1 cellular context compared by ENCODE assay signal in the genomic region with DNA sequence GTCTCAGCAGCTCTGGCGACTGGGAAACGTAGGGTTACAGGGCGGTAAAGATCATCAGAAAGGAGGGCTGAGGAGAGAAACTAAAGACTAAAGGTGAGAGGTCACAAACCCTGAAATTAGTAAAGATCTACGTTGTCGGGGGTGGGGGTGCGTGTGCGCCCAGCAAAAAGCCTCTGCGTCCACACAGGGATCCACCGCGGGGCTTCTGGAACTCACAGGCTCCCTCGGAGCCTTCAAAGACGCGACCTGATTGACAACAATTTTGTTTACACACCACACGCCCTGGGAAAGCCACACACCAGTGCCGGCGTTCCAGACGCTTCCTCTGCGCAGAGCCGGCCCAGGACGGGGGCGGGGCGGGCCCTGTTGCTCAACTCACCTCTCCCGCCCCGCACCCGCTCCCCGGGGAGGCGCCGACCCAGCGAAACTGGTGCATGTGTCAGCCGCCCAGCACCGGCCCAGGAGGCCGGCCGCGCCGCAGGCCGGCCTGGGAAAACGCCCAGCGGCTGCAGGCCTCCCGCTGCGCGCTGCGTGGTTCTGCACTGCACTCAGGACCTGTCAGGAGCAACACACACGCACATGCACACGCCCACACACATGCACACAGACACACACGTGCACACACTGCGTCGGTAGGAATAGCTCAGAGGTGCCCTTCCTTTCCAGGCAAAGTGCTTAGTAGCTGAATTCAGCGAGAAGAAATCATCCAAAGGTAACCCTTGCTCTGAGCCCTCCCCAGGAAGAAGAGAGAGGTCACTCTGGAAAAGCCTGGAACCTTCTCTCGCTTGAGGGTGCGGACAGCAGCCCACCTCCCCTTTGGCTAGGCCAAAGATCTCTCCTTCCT.
TF ChIP-seq lines count a peak whose summit lies in the region.

No MANE protein-coding gene starts in this region.

TF ChIP-seq in GM12878, 131 proteins besides CTCF, POLR2A, EP300 and RAD21 (continued from another document):
- TF ChIP-seq, protein P1, sequence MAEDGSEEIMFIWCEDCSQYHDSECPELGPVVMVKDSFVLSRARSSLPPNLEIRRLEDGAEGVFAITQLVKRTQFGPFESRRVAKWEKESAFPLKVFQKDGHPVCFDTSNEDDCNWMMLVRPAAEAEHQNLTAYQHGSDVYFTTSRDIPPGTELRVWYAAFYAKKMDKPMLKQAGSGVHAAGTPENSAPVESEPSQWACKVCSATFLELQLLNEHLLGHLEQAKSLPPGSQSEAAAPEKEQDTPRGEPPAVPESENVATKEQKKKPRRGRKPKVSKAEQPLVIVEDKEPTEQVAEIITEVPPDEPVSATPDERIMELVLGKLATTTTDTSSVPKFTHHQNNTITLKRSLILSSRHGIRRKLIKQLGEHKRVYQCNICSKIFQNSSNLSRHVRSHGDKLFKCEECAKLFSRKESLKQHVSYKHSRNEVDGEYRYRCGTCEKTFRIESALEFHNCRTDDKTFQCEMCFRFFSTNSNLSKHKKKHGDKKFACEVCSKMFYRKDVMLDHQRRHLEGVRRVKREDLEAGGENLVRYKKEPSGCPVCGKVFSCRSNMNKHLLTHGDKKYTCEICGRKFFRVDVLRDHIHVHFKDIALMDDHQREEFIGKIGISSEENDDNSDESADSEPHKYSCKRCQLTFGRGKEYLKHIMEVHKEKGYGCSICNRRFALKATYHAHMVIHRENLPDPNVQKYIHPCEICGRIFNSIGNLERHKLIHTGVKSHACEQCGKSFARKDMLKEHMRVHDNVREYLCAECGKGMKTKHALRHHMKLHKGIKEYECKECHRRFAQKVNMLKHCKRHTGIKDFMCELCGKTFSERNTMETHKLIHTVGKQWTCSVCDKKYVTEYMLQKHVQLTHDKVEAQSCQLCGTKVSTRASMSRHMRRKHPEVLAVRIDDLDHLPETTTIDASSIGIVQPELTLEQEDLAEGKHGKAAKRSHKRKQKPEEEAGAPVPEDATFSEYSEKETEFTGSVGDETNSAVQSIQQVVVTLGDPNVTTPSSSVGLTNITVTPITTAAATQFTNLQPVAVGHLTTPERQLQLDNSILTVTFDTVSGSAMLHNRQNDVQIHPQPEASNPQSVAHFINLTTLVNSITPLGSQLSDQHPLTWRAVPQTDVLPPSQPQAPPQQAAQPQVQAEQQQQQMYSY (CRISPR knock-in tag; IDR thresholded peaks at IDR 0.05): 0 out of 2 replicates have a peak, but pooled peaks have one; percentile 16
- TF ChIP-seq RUNX3 (IDR thresholded peaks at IDR 0.05; ENCODE audit: low read length) (peak; percentile 45; the same call in 1 of the 2 replicates), EED (IDR thresholded peaks at IDR 0.05; ENCODE audit: low read depth) (peak; percentile 69), CEBPB (IDR thresholded peaks at IDR 0.05; ENCODE audit: borderline replicate concordance in 1 of 2, low read depth in 2 of 2, low read length in 2 of 2) (0 out of 4 replicates have a peak, but pooled peaks have one; percentile 16 to 56), ZSCAN29 (IDR thresholded peaks at IDR 0.05) (0 out of 2 replicates have a peak, but pooled peaks have one; percentile 56), ZNF384 (IDR thresholded peaks at IDR 0.05; ENCODE audit: borderline replicate concordance, low read depth, low read length) (no peak)
- TF ChIP-seq, protein P2, sequence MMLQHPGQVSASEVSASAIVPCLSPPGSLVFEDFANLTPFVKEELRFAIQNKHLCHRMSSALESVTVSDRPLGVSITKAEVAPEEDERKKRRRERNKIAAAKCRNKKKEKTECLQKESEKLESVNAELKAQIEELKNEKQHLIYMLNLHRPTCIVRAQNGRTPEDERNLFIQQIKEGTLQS (IDR thresholded peaks at IDR 0.05; ENCODE audit: borderline replicate concordance, extremely low read depth, low read depth, low read length): no peak
